In genomic region chr6:6711832-6712231, GRCh38 we compare ENCODE assay signal across 8 cellular contexts.
DNase-seq lines count a peak whose midpoint lies in the region; ATAC-seq lines count a peak whose summit lies in the region.

No MANE protein-coding gene starts in this region.

- H3K4me1 ChIP-seq in GM23248 (ENCODE audit: insufficient read depth) (peaks cover 22% of the 10 kb centered on the region), mucosa of rectum (ENCODE audit: control insufficient read depth in 2 of 2, insufficient read depth in 2 of 2, low read length in 2 of 2) (peaks cover 16 to 23% of the 10 kb centered on the region in 2 donors)

- POLR2A ChIA-PET in T-cell (lab: Charles Lee): no interaction called here

- DNase-seq in GF-D8 (lab: John Stamatoyannopoulos, UW) (peak; percentile 87), GM23248 (no peak), T-cell (peak in 10 of 34 experiments; percentile 4 to 39 (median 20)), COLO829 (ENCODE audit: low spot score) (no peak), NCI-H82 (lab: John Stamatoyannopoulos, UW) (no peak)

- H3K9me3 Mint-ChIP-seq in T-cell: peaks cover 0 to 4% (median 0%) of the 10 kb centered on the region in 3 donors

- H3K36me3 ChIP-seq in GM23248 (ENCODE audit: low read depth) (no peaks in the 10 kb centered on the region), mucosa of rectum (ENCODE audit: control insufficient read depth in 2 of 2, insufficient read depth in 2 of 2, low read length in 2 of 2) (no peaks in the 10 kb centered on the region)

- H3K4me1 Mint-ChIP-seq in T-cell: peaks cover 19 to 35% (median 29%) of the 10 kb centered on the region in 3 donors

- peaks cover 0 to 22% of the 10 kb centered on the region in 2 donors for H3K27me3 Mint-ChIP-seq in T-cell

- H3K9me3 ChIP-seq in GM23248 (ENCODE audit: low read depth) (no peaks in the 10 kb centered on the region), mucosa of rectum (ENCODE audit: control insufficient read depth in 2 of 2, low read length in 2 of 2) (no peaks in the 10 kb centered on the region)

- H3K27ac ChIP-seq in GM23248 (peak overlapping the region; percentile 93), mucosa of rectum (ENCODE audit: low read depth in 2 of 2, low read length in 2 of 2) (peak overlapping the region; percentile 76 to 84)

- peak overlapping the region in 2 of 3 donors; percentile 36 to 76 for H3K4me3 Mint-ChIP-seq in T-cell

- H3K27me3 ChIP-seq in GM23248 (replicated peaks; ENCODE audit: insufficient read depth) (no peaks in the 10 kb centered on the region), mucosa of rectum (ENCODE audit: control insufficient read depth in 2 of 2, insufficient read depth in 2 of 2, low read length in 2 of 2) (no peaks in the 10 kb centered on the region)

- no peaks in the 10 kb centered on the region for H3K36me3 Mint-ChIP-seq in T-cell

- no peak overlapping the region for H3K4me2 ChIP-seq in GM23248 (ENCODE audit: unreplicated experiment)

- H3K9me2 ChIP-seq in GM23248 (ENCODE audit: insufficient read depth): no peaks in the 10 kb centered on the region

- no peak overlapping the region for H3K27ac Mint-ChIP-seq in T-cell

- ATAC-seq in T-cell (replicated peaks in 1 of 4) (peak; percentile 79 to 93 (median 82)), HG02759 (IDR thresholded peaks at IDR 0.05; ENCODE audit: unreplicated experiment) (no peak), HG02973 (IDR thresholded peaks at IDR 0.05; ENCODE audit: unreplicated experiment) (no peak)

- CTCF ChIA-PET in T-cell (lab: Charles Lee): no interaction called here

- in situ Hi-C loops in GM23248 (cut with MboI): no loop called here

- H3F3A ChIP-seq in GM23248 (ENCODE audit: insufficient read depth): peaks cover 11% of the 10 kb centered on the region

- H3K79me2 ChIP-seq in GM23248 (ENCODE audit: insufficient read depth): no peaks in the 10 kb centered on the region

- H3K4me3 ChIP-seq in GM23248 (no peak overlapping the region), mucosa of rectum (ENCODE audit: low read length in 2 of 2) (no peak overlapping the region)

- H4K20me1 ChIP-seq in GM23248 (ENCODE audit: insufficient read depth): no peaks in the 10 kb centered on the region

- H2AFZ ChIP-seq in GM23248: peak overlapping the region; percentile 73; the same call in 1 of the 2 replicates

- WGBS in GM23248 (ENCODE audit: low coverage in 1 of 2, low lambda C conversion rate in 2 of 2, missing lambda C conversion rate in 2 of 2), 2 experiments: 54 to 55% methylated on average over 6 of the region's 6 CpGs

- H3K9ac ChIP-seq in GM23248 (peak overlapping the region; percentile 87), mucosa of rectum (ENCODE audit: low read depth in 1 of 2, low read length in 2 of 2) (peak overlapping the region; percentile 45 to 66)

Comparison
In these comparisons a context has a peak if more than half of its experiments do, and no peak if none do; other contexts are left out.
1. ATAC-seq: peak in T-cell (4 of 4); none in HG02759 (single experiment) and HG02973 (single experiment).